Comparison of ENCODE assay signal across 17 cellular contexts in the genomic region with DNA sequence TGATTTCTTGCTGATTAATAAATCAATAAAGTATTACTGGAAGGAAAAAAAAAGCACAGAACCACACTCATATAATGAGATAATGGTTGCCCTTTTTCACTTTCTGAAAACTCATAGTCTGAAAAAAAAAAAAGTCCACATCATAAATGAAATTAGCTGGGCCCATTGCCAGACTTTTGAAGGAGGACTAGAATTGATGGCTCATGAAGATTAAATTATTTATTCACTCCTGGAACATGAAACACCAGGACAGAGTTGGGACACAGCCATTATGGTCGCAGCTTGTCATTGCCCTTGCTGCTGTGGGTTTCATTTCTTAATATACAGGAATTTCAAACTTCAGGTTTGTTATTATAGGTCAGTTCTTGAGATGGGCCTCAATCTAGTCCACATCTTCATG.
A peak's percentile ranks its signal among the peaks of the same experiment; 100 is the strongest.
DNase-seq lines count a peak whose midpoint lies in the region; ATAC-seq and TF ChIP-seq lines count a peak whose summit lies in the region.
"Had no signal": no experiment of that assay in that cellular context is flagged by ENCODE, and none has a peak within 500 bp of the region (broad histone marks: within the 10 kb centered on the region; RNA-seq: fewer than 3 reads in every experiment).

No MANE protein-coding gene starts in this region.

- H3K36me3 ChIP-seq in CD8-positive, alpha-beta T cell (ENCODE audit: insufficient read depth, low read length): no peaks in the 10 kb centered on the region
- H3K36me3 ChIP-seq: BLaER1 had no signal

- no peaks in the 10 kb centered on the region for H3K27me3 Mint-ChIP-seq in CD8-positive, alpha-beta T cell (ENCODE audit: low read depth)

- H3K27ac Mint-ChIP-seq in CD8-positive, alpha-beta T cell: no peak overlapping the region
- H3K27ac Mint-ChIP-seq: HFFc6 had no signal

- CTCF ChIA-PET in CD8-positive, alpha-beta T cell (lab: Charles Lee): no interaction called here

- peak; percentile 4 for DNase-seq in NCI-H146 (lab: John Stamatoyannopoulos, UW)
- no peak for DNase-seq in NCI-H146 treated with DMSO at 0.1 percent for 48 hours (lab: John Stamatoyannopoulos, UW; ENCODE audit: unreplicated experiment)
- peak; percentile 7 for DNase-seq in LNCaP clone FGC (ENCODE audit: low read depth)
- DNase-seq in NCI-H69 (lab: John Stamatoyannopoulos, UW): peak; percentile 18
- DNase-seq in CD8-positive, alpha-beta T cell: no peak
- no peak for DNase-seq in NCI-H526 treated with DMSO at 0.1 percent for 48 hours (lab: John Stamatoyannopoulos, UW)
- DNase-seq in NCI-H2081 (lab: John Stamatoyannopoulos, UW): no peak
- DNase-seq: 8988T, AML-193, Calu3, DMS 273 treated with DMSO at 0.1 percent for 48 hours, EL, HCEC 1CT, HFFc6 had no signal

- POLR2A ChIA-PET in CD8-positive, alpha-beta T cell (lab: Charles Lee): no interaction called here

- no peaks in the 10 kb centered on the region for H3K4me1 Mint-ChIP-seq in CD8-positive, alpha-beta T cell (ENCODE audit: low read depth)

- no peaks in the 10 kb centered on the region for H3K4me1 ChIP-seq in CD8-positive, alpha-beta T cell (ENCODE audit: insufficient read depth, low read length)
- H3K4me1 ChIP-seq: BLaER1 had no signal

- no peaks in the 10 kb centered on the region for H3K36me3 Mint-ChIP-seq in CD8-positive, alpha-beta T cell

- TF ChIP-seq CTCF in LNCaP clone FGC (IDR thresholded peaks at IDR 0.05; ENCODE audit: control insufficient read depth, extremely low read depth, insufficient read depth): no peak
- TF ChIP-seq CTCF in CD8-positive, alpha-beta T cell (IDR thresholded peaks at IDR 0.05): no peak

- H3K9me3 Mint-ChIP-seq in CD8-positive, alpha-beta T cell: no peaks in the 10 kb centered on the region

- H3K4me3 Mint-ChIP-seq in CD8-positive, alpha-beta T cell: no peak overlapping the region
- H3K4me3 Mint-ChIP-seq: HFFc6 had no signal

- ATAC-seq in SK-N-SH treated with all-trans-retinoic acid at 6 μM for 48 hours: no peak
- ATAC-seq in CD8-positive, alpha-beta T cell: no peak
- ATAC-seq: HepG2 had no signal

- intact Hi-C loops in CD8-positive, alpha-beta T cell (cut with DNase I, micrococcal nuclease): no loop called here

- no peak overlapping the region for H3K27ac ChIP-seq in CD8-positive, alpha-beta T cell (ENCODE audit: low read depth, low read length)
- H3K27ac ChIP-seq: BLaER1 had no signal

- no peak overlapping the region for H3K4me3 ChIP-seq in LNCaP clone FGC (ENCODE audit: low read depth, low read length)
- H3K4me3 ChIP-seq in CD8-positive, alpha-beta T cell (ENCODE audit: low read depth, low read length): no peak overlapping the region
- H3K4me3 ChIP-seq: BLaER1 had no signal

- no peaks in the 10 kb centered on the region for H3K27me3 ChIP-seq in CD8-positive, alpha-beta T cell (ENCODE audit: insufficient read depth, low read length)
- H3K27me3 ChIP-seq: BLaER1 had no signal

- H3K9me3 ChIP-seq in CD8-positive, alpha-beta T cell (ENCODE audit: low read length): no peaks in the 10 kb centered on the region
- H3K9me3 ChIP-seq: BLaER1 had no signal

TF ChIP-seq in SK-N-SH treated with all-trans-retinoic acid at 6 μM for 48 hours, 23 proteins besides CTCF, POLR2A, EP300 and RAD21:
- TF ChIP-seq ESRRG (CRISPR knock-in tag; IDR thresholded peaks at IDR 0.05) (no peak), ZNF8 (CRISPR knock-in tag; IDR thresholded peaks at IDR 0.05) (no peak), BACH2 (CRISPR knock-in tag; IDR thresholded peaks at IDR 0.05; ENCODE audit: borderline replicate concordance) (no peak), RARB (CRISPR knock-in tag; IDR thresholded peaks at IDR 0.05) (no peak), PPARA (CRISPR knock-in tag; IDR thresholded peaks at IDR 0.05; ENCODE audit: borderline replicate concordance) (no peak), OSR1 (CRISPR knock-in tag; IDR thresholded peaks at IDR 0.05) (no peak), ISL1 (CRISPR knock-in tag; IDR thresholded peaks at IDR 0.05) (peak; percentile 48), CSDC2 (CRISPR knock-in tag; IDR thresholded peaks at IDR 0.05) (no peak)
- TF ChIP-seq, protein P1, sequence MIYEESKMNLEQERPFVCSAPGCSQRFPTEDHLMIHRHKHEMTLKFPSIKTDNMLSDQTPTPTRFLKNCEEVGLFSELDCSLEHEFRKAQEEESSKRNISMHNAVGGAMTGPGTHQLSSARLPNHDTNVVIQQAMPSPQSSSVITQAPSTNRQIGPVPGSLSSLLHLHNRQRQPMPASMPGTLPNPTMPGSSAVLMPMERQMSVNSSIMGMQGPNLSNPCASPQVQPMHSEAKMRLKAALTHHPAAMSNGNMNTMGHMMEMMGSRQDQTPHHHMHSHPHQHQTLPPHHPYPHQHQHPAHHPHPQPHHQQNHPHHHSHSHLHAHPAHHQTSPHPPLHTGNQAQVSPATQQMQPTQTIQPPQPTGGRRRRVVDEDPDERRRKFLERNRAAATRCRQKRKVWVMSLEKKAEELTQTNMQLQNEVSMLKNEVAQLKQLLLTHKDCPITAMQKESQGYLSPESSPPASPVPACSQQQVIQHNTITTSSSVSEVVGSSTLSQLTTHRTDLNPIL (CRISPR knock-in tag; IDR thresholded peaks at IDR 0.05; ENCODE audit: low read depth): no peak
- TF ChIP-seq, protein P2, sequence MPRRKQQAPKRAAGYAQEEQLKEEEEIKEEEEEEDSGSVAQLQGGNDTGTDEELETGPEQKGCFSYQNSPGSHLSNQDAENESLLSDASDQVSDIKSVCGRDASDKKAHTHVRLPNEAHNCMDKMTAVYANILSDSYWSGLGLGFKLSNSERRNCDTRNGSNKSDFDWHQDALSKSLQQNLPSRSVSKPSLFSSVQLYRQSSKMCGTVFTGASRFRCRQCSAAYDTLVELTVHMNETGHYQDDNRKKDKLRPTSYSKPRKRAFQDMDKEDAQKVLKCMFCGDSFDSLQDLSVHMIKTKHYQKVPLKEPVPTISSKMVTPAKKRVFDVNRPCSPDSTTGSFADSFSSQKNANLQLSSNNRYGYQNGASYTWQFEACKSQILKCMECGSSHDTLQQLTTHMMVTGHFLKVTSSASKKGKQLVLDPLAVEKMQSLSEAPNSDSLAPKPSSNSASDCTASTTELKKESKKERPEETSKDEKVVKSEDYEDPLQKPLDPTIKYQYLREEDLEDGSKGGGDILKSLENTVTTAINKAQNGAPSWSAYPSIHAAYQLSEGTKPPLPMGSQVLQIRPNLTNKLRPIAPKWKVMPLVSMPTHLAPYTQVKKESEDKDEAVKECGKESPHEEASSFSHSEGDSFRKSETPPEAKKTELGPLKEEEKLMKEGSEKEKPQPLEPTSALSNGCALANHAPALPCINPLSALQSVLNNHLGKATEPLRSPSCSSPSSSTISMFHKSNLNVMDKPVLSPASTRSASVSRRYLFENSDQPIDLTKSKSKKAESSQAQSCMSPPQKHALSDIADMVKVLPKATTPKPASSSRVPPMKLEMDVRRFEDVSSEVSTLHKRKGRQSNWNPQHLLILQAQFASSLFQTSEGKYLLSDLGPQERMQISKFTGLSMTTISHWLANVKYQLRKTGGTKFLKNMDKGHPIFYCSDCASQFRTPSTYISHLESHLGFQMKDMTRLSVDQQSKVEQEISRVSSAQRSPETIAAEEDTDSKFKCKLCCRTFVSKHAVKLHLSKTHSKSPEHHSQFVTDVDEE (CRISPR knock-in tag; IDR thresholded peaks at IDR 0.05): peak; percentile 50; the same call in 1 of the 2 replicates
- TF ChIP-seq, protein P3, sequence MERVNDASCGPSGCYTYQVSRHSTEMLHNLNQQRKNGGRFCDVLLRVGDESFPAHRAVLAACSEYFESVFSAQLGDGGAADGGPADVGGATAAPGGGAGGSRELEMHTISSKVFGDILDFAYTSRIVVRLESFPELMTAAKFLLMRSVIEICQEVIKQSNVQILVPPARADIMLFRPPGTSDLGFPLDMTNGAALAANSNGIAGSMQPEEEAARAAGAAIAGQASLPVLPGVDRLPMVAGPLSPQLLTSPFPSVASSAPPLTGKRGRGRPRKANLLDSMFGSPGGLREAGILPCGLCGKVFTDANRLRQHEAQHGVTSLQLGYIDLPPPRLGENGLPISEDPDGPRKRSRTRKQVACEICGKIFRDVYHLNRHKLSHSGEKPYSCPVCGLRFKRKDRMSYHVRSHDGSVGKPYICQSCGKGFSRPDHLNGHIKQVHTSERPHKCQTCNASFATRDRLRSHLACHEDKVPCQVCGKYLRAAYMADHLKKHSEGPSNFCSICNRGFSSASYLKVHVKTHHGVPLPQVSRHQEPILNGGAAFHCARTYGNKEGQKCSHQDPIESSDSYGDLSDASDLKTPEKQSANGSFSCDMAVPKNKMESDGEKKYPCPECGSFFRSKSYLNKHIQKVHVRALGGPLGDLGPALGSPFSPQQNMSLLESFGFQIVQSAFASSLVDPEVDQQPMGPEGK (CRISPR knock-in tag; IDR thresholded peaks at IDR 0.05; ENCODE audit: borderline replicate concordance): no peak

Comparison
In these comparisons a context has a peak if more than half of its experiments do, and no peak if none do; other contexts are left out.
1. DNase-seq: peak in NCI-H146 (single experiment), LNCaP clone FGC (single experiment) and NCI-H69 (single experiment); none in NCI-H146 treated with DMSO at 0.1 percent for 48 hours (single experiment), CD8-positive, alpha-beta T cell (0 of 7), NCI-H526 treated with DMSO at 0.1 percent for 48 hours (single experiment) and NCI-H2081 (0 of 2).